Comparison of ENCODE assay signal across 13 cellular contexts in genomic region chr4:161799687-161800086, GRCh38.
DNase-seq lines count a peak whose midpoint lies in the region; ATAC-seq and TF ChIP-seq lines count a peak whose summit lies in the region.
"Had no signal": no experiment of that assay in that cellular context is flagged by ENCODE, and none has a peak within 500 bp of the region (broad histone marks: within the 10 kb centered on the region; RNA-seq: fewer than 3 reads in every experiment).

No MANE protein-coding gene starts in this region.

- H3K4me3 ChIP-seq in neuronal stem cell (ENCODE audit: low read length in 2 of 2): no peak overlapping the region
- no peak overlapping the region for H3K4me3 ChIP-seq in gastroesophageal sphincter

- H2BK15ac ChIP-seq in neuronal stem cell (ENCODE audit: low read length): no peak overlapping the region

- H3K4me1 ChIP-seq in neuronal stem cell (ENCODE audit: control insufficient read depth in 2 of 2, insufficient read depth in 1 of 2, low read depth in 1 of 2, low read length in 2 of 2): no peaks in the 10 kb centered on the region
- no peaks in the 10 kb centered on the region for H3K4me1 ChIP-seq in gastroesophageal sphincter

- no peak overlapping the region for H3K23ac ChIP-seq in neuronal stem cell (ENCODE audit: low read depth, low read length, poor library complexity)

- TF ChIP-seq POLR2A in gastroesophageal sphincter (IDR thresholded peaks at IDR 0.05): no peak

- H2BK5ac ChIP-seq in neuronal stem cell (ENCODE audit: low read length): no peak overlapping the region

- no peak overlapping the region for H3K18ac ChIP-seq in neuronal stem cell (ENCODE audit: low read length)

- H3K27me3 ChIP-seq in neuronal stem cell (ENCODE audit: control insufficient read depth in 3 of 3, insufficient read depth in 3 of 3, low read depth in 1 of 3, low read length in 3 of 3): no peaks in the 10 kb centered on the region
- H3K27me3 ChIP-seq in gastroesophageal sphincter: no peaks in the 10 kb centered on the region

- H3K36me3 ChIP-seq in neuronal stem cell (replicated peaks in 1 of 2; ENCODE audit: control insufficient read depth in 2 of 2, insufficient read depth in 2 of 2, low read length in 2 of 2) (no peaks in the 10 kb centered on the region), gastroesophageal sphincter (no peaks in the 10 kb centered on the region)

- no peak overlapping the region for H2AFZ ChIP-seq in neuronal stem cell (ENCODE audit: low read length)

- H3K9ac ChIP-seq in neuronal stem cell (ENCODE audit: low read depth, low read length, poor library complexity): no peak overlapping the region

- no peak overlapping the region for H3K27ac ChIP-seq in neuronal stem cell (replicated peaks; ENCODE audit: low read length)
- no peak overlapping the region for H3K27ac ChIP-seq in gastroesophageal sphincter

- H3K79me1 ChIP-seq in neuronal stem cell (ENCODE audit: low read depth, low read length): no peaks in the 10 kb centered on the region

- H3K14ac ChIP-seq in neuronal stem cell (ENCODE audit: low read length): no peak overlapping the region

- H3K9me3 ChIP-seq in neuronal stem cell (replicated peaks in 1 of 2; ENCODE audit: control insufficient read depth in 2 of 2, insufficient read depth in 1 of 2, low read depth in 1 of 2, low read length in 2 of 2) (no peaks in the 10 kb centered on the region), gastroesophageal sphincter (no peaks in the 10 kb centered on the region)

- no peak for TF ChIP-seq CTCF in gastroesophageal sphincter (IDR thresholded peaks at IDR 0.05)

- no peak for ATAC-seq in gastroesophageal sphincter

- H4K8ac ChIP-seq in neuronal stem cell (ENCODE audit: low read depth, low read length): no peak overlapping the region

- no peak overlapping the region for H3K4me2 ChIP-seq in neuronal stem cell (ENCODE audit: insufficient read depth, low read length, poor library complexity, severe bottlenecking)

- no peak for TF ChIP-seq EP300 in gastroesophageal sphincter (IDR thresholded peaks at IDR 0.05)

- H3K4ac ChIP-seq in neuronal stem cell (ENCODE audit: low read length): no peak overlapping the region

- H4K91ac ChIP-seq in neuronal stem cell (ENCODE audit: low read depth, low read length, poor library complexity): no peak overlapping the region

- no CpG with 5 or more reads among the region's 3 CpGs for WGBS in neuronal stem cell (ENCODE audit: extremely low coverage in 2 of 2, insufficient read length in 2 of 2, insufficient replicate concordance in 1 of 2), 2 donors
- 71 to 78% methylated on average over 3 of the region's 3 CpGs for WGBS in gastroesophageal sphincter (ENCODE audit: low coverage in 1 of 2), 2 donors

- H2AK5ac ChIP-seq in neuronal stem cell (ENCODE audit: low read depth, low read length): no peak overlapping the region

- DNase-seq in DMS53 (lab: John Stamatoyannopoulos, UW) (peak; percentile 92), NCI-H1105 treated with DMSO at 0.1 percent for 48 hours (lab: John Stamatoyannopoulos, UW) (peak; percentile 84), NCI-H748 (lab: John Stamatoyannopoulos, UW; ENCODE audit: unreplicated experiment) (peak; percentile 88), fibroblast of peridontal ligament (ENCODE audit: extremely low read depth) (peak; percentile 5), iPS-NIHi7 (ENCODE audit: extremely low spot score) (no peak), NCI-H446 (lab: John Stamatoyannopoulos, UW) (no peak), neuronal stem cell (ENCODE audit: low spot score) (no peak)
- DNase-seq: activated CD4-positive, alpha-beta T cell treated with anti-CD3 and anti-CD28 coated beads for 1 hour; activated CD8-positive, alpha-beta memory T cell treated with anti-CD3 and anti-CD28 coated beads, Interleukin-2, amount 50 U/mL, for 4 hours; kidney; SIG-M5; stimulated activated naive CD4-positive, alpha-beta T cell had no signal

- no peak overlapping the region for H2BK120ac ChIP-seq in neuronal stem cell (ENCODE audit: low read depth, low read length)

- no peak overlapping the region for H2BK12ac ChIP-seq in neuronal stem cell (ENCODE audit: low read length)

Comparison
In these comparisons a context has a peak if more than half of its experiments do, and no peak if none do; other contexts are left out.
1. DNase-seq: peak in DMS53 (single experiment), NCI-H1105 treated with DMSO at 0.1 percent for 48 hours (single experiment), NCI-H748 (single experiment) and fibroblast of peridontal ligament (single experiment); none in iPS-NIHi7 (single experiment), NCI-H446 (0 of 2) and neuronal stem cell (single experiment).